In genomic region chr11:109425554-109425953, GRCh38 we compare ENCODE assay signal across 21 cellular contexts. TPM values are rescaled to one million over a fixed set of nuclear protein-coding genes. Genes with fewer than 3 reads are reported as not detected.
DNase-seq lines count a peak whose midpoint lies in the region; ATAC-seq and TF ChIP-seq lines count a peak whose summit lies in the region.
"Had no signal": no experiment of that assay in that cellular context is flagged by ENCODE, and none has a peak within 500 bp of the region (broad histone marks: within the 10 kb centered on the region; RNA-seq: fewer than 3 reads in every experiment).

No MANE protein-coding gene starts in this region.

- H3K79me2 ChIP-seq in SK-N-SH (ENCODE audit: insufficient read depth) = no peaks in the 10 kb centered on the region

- TF ChIP-seq EP300 in SK-N-SH (IDR thresholded peaks at IDR 0.05; ENCODE audit: borderline replicate concordance in 1 of 2, low read depth in 1 of 2, low read length in 1 of 2) = no peak

- 35% methylated on average over 2 of the region's 2 CpGs for WGBS in SK-N-SH (ENCODE audit: low lambda C conversion rate)

- H3K9me2 ChIP-seq in SK-N-SH = no peaks in the 10 kb centered on the region

- no peaks in the 10 kb centered on the region for H3K9me3 Mint-ChIP-seq in MCF 10A (ENCODE audit: unreplicated experiment)
- H3K9me3 Mint-ChIP-seq: activated B cell treated with CpG ODN at 0.5 μM for 24 hours, GM23338 had no signal

- no peak overlapping the region for H3K4me3 ChIP-seq in SK-N-SH (ENCODE audit: low read depth in 2 of 2, low read length in 1 of 2)
- no peak overlapping the region for H3K4me3 ChIP-seq in choroid plexus epithelial cell (ENCODE audit: low read depth, low read length)
- no peak overlapping the region for H3K4me3 ChIP-seq in retinal pigment epithelial cell (ENCODE audit: low read length)
- H3K4me3 ChIP-seq in upper lobe of right lung = no peak overlapping the region
- H3K4me3 ChIP-seq: BLaER1 treated with 17β-estradiol and CSF1 and Interleukin-3, amounts not matched to agents 10 nM and 100 nM; GM23338; heart left ventricle; right lobe of liver had no signal

- DNase-seq in SK-N-SH = peak; percentile 29
- peak; percentile 7 for DNase-seq in MV-4-11 (lab: John Stamatoyannopoulos, UW)
- peak; percentile 41 for DNase-seq in choroid plexus epithelial cell (ENCODE audit: low read depth)
- DNase-seq in retinal pigment epithelial cell (ENCODE audit: low read depth) = no peak
- no peak for DNase-seq in activated CD8-positive, alpha-beta memory T cell treated with anti-CD3 and anti-CD28 coated beads for 24 hours
- no peak for DNase-seq in upper lobe of right lung
- DNase-seq in MCF 10A (ENCODE audit: unreplicated experiment) = no peak
- DNase-seq: activated B cell treated with CpG ODN at 0.5 μM for 24 hours; activated effector memory CD4-positive, alpha-beta T cell treated with Interleukin-2 at 50 U/mL for 16 hours; cortex of kidney; heart left ventricle; right lobe of liver had no signal

- intact Hi-C loops in upper lobe of right lung (cut with DNase I) = no loop called here
- intact Hi-C loops in MCF 10A (cut with micrococcal nuclease) = loop anchor here (5.0 kb wide), 1 partner anchor 272 kb away; no protein-coding TSS in a partner anchor

- H3K27me3 ChIP-seq in SK-N-SH (ENCODE audit: insufficient read depth) = no peaks in the 10 kb centered on the region
- H3K27me3 ChIP-seq in upper lobe of right lung = peaks cover 44% of the 10 kb centered on the region
- H3K27me3 ChIP-seq: BLaER1 treated with 17β-estradiol and CSF1 and Interleukin-3, amounts not matched to agents 10 nM and 100 nM had no signal

- ATAC-seq in SK-N-SH treated with all-trans-retinoic acid at 6 μM for 48 hours (no peak), upper lobe of right lung (no peak)
- ATAC-seq: GM23338, heart left ventricle, Panc1, right lobe of liver had no signal

- no peak overlapping the region for H3K4me2 ChIP-seq in SK-N-SH
- H3K4me2 ChIP-seq: BLaER1 treated with 17β-estradiol and CSF1 and Interleukin-3, amounts not matched to agents 10 nM and 100 nM; GM23338 had no signal

- H3K9ac ChIP-seq in SK-N-SH = no peak overlapping the region
- H3K9ac ChIP-seq: BLaER1 treated with 17β-estradiol and CSF1 and Interleukin-3, amounts not matched to agents 10 nM and 100 nM had no signal

- H3K36me3 ChIP-seq in SK-N-SH (replicated peaks in 1 of 2; ENCODE audit: control insufficient read depth in 1 of 2, insufficient read depth in 2 of 2, low read length in 1 of 2) (no peaks in the 10 kb centered on the region), upper lobe of right lung (no peaks in the 10 kb centered on the region)
- H3K36me3 ChIP-seq: BLaER1 treated with 17β-estradiol and CSF1 and Interleukin-3, amounts not matched to agents 10 nM and 100 nM; heart left ventricle; neutrophil; right lobe of liver had no signal

- H2AFZ ChIP-seq in SK-N-SH (ENCODE audit: low read depth) = no peak overlapping the region
- H2AFZ ChIP-seq: GM23338 had no signal

- no peaks in the 10 kb centered on the region for H3F3A ChIP-seq in SK-N-SH (replicated peaks; ENCODE audit: insufficient read depth)

- H3K9me3 ChIP-seq in SK-N-SH = no peaks in the 10 kb centered on the region
- H3K9me3 ChIP-seq in upper lobe of right lung = no peaks in the 10 kb centered on the region
- H3K9me3 ChIP-seq: heart left ventricle, neutrophil, right lobe of liver had no signal

- H3K36me3 Mint-ChIP-seq in MCF 10A (ENCODE audit: insufficient read depth, unreplicated experiment) = no peaks in the 10 kb centered on the region

- H3K4me1 ChIP-seq in SK-N-SH (ENCODE audit: control insufficient read depth in 1 of 2, insufficient read depth in 2 of 2, low read depth in 1 of 2, low read length in 1 of 2) (peaks cover 5 to 16% of the 10 kb centered on the region in 2 experiments; a peak in 1 of 4 replicates), upper lobe of right lung (no peaks in the 10 kb centered on the region)
- H3K4me1 ChIP-seq: BLaER1 treated with 17β-estradiol and CSF1 and Interleukin-3, amounts not matched to agents 10 nM and 100 nM; right lobe of liver had no signal

- no peaks in the 10 kb centered on the region for H4K20me1 ChIP-seq in SK-N-SH (ENCODE audit: insufficient read depth)
- H4K20me1 ChIP-seq: BLaER1 treated with 17β-estradiol and CSF1 and Interleukin-3, amounts not matched to agents 10 nM and 100 nM had no signal

- peak; percentile 52 for TF ChIP-seq RAD21 in SK-N-SH (IDR thresholded peaks at IDR 0.05; ENCODE audit: low read length)

- H3K27ac ChIP-seq in SK-N-SH (ENCODE audit: low read depth in 2 of 2, low read length in 1 of 2) (no peak overlapping the region), upper lobe of right lung (no peak overlapping the region)
- H3K27ac ChIP-seq: BLaER1 treated with 17β-estradiol and CSF1 and Interleukin-3, amounts not matched to agents 10 nM and 100 nM; epithelial cell of prostate; heart left ventricle; neutrophil; right lobe of liver had no signal

- TF ChIP-seq CTCF in SK-N-SH (IDR thresholded peaks at IDR 0.05) (no peak), choroid plexus epithelial cell (conservative IDR thresholded peaks at IDR 0.05; ENCODE audit: low read depth, low read length) (peak; percentile 40), retinal pigment epithelial cell (conservative IDR thresholded peaks at IDR 0.05; ENCODE audit: low read depth, low read length) (peak; percentile 30), upper lobe of right lung (IDR thresholded peaks at IDR 0.05) (no peak), MCF 10A (IDR thresholded peaks at IDR 0.05; ENCODE audit: unreplicated experiment) (no peak)

- peaks cover 35% of the 10 kb centered on the region for H3K27me3 Mint-ChIP-seq in MCF 10A (ENCODE audit: insufficient read depth, unreplicated experiment)

- POLR2A ChIA-PET in SK-N-SH (lab: Yijun Ruan, JAX) (no interaction called here), MCF 10A (lab: Yijun Ruan, JAX) (no interaction called here)

- no TSS peak for BruUV-seq in MCF 10A (replicated peaks; lab: Mats Ljungman, UMichigan)

- CTCF ChIA-PET in SK-N-SH (lab: Yijun Ruan, JAX) (interaction anchor here (0.8 to 3.3 kb wide), 15 partner anchors 11 to 422 kb away, joined by 3 to 18 read pairs (median 4); no protein-coding TSS in a partner anchor), MCF 10A (lab: Yijun Ruan, JAX) (interaction anchor here (0.6 kb wide), 1 partner anchor 383 kb away, joined by 3 read pairs; no protein-coding TSS in a partner anchor)

- H3K4me3 Mint-ChIP-seq in MCF 10A (ENCODE audit: unreplicated experiment) = no peak overlapping the region
- H3K4me3 Mint-ChIP-seq: activated B cell treated with CpG ODN at 0.5 μM for 24 hours, GM23338 had no signal

- no peak overlapping the region for H3K27ac Mint-ChIP-seq in MCF 10A (ENCODE audit: low read depth, unreplicated experiment)
- H3K27ac Mint-ChIP-seq: activated B cell treated with CpG ODN at 0.5 μM for 24 hours, GM23338 had no signal

- H3K4me1 Mint-ChIP-seq in MCF 10A (ENCODE audit: insufficient read depth, unreplicated experiment) = peaks cover 8% of the 10 kb centered on the region
- H3K4me1 Mint-ChIP-seq: activated B cell treated with CpG ODN at 0.5 μM for 24 hours had no signal

TF ChIP-seq in SK-N-SH, 30 proteins besides CTCF, POLR2A, EP300 and RAD21 (continues in another document):
- peak; percentile 26; the same call in 1 of the 2 replicates for TF ChIP-seq SMC3 (IDR thresholded peaks at IDR 0.05; ENCODE audit: low read depth, low read length)
- TF ChIP-seq TEAD4 (IDR thresholded peaks at IDR 0.05; ENCODE audit: borderline replicate concordance, insufficient read depth) = no peak
- no peak for TF ChIP-seq PBX3 (IDR thresholded peaks at IDR 0.05)
- no peak for TF ChIP-seq TAF1 (IDR thresholded peaks at IDR 0.05; ENCODE audit: borderline replicate concordance, low read depth, low read length)
- no peak for TF ChIP-seq RFX5 (IDR thresholded peaks at IDR 0.05; ENCODE audit: low read length)

TF ChIP-seq in SK-N-SH treated with all-trans-retinoic acid at 6 μM for 48 hours, 23 proteins besides CTCF, POLR2A, EP300 and RAD21:
- TF ChIP-seq RARB (CRISPR knock-in tag; IDR thresholded peaks at IDR 0.05) (no peak), POU6F1 (CRISPR knock-in tag; IDR thresholded peaks at IDR 0.05; ENCODE audit: borderline replicate concordance, low read depth) (no peak), PATZ1 (CRISPR knock-in tag; IDR thresholded peaks at IDR 0.05; ENCODE audit: borderline replicate concordance) (no peak)

RNA-seq across cellular contexts. Expression of gene C11orf87, which starts 3.6 kb away (rescaled TPM):
- 0.36 and 0.49 TPM in 2 replicates for polyA plus RNA-seq in SK-N-SH (2012; rRNA removed)
- polyA plus RNA-seq in SK-N-SH (2012; cell fraction: cytosol; rRNA removed) = 0.51 and 0.56 TPM in 2 replicates
- 0.38 and 0.77 TPM in 2 replicates for polyA plus RNA-seq in SK-N-SH (2012; cell fraction: nucleus; rRNA removed)
- 0.35 TPM for total RNA-seq in upper lobe of right lung
- total RNA-seq in MCF 10A (2022) = not detected in 2 replicates
- total RNA-seq: activated B cell treated with CpG ODN at 0.5 μM for 24 hours, G401, mesenteric fat pad, NCI-H460, right lobe of liver had no signal

Comparison
In these comparisons a context has a peak if more than half of its experiments do, and no peak if none do; other contexts are left out.
1. DNase-seq: peak in SK-N-SH (single experiment), MV-4-11 (single experiment) and choroid plexus epithelial cell (single experiment); none in retinal pigment epithelial cell (single experiment), activated CD8-positive, alpha-beta memory T cell treated with anti-CD3 and anti-CD28 coated beads for 24 hours (single experiment), upper lobe of right lung (single experiment) and MCF 10A (single experiment).
2. CTCF ChIP-seq: peak in choroid plexus epithelial cell (single experiment) and retinal pigment epithelial cell (single experiment); none in SK-N-SH (single experiment), upper lobe of right lung (single experiment) and MCF 10A (single experiment).